ENCODE assay signal across 2 cellular contexts in the genomic region with DNA sequence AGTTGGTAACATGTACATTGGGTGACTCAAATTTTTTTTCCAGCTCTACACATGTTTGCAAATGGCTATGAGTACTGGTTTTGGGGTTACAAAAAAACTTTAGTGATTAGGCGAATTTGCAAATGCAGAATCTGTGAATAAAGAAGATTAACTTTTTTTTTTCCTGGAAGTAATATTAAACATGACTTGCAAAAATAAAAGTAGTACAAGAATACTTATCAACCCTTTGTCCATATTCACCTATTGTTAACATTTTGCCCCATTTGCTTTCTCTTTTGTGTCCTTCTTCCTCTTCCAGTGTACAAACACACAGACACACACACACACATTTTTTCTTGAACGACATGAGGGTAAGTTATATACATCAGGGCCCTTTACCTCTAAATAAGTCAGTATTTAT.
TF ChIP-seq lines count a peak whose summit lies in the region.

No MANE protein-coding gene starts in this region.

TF ChIP-seq in HepG2, 621 proteins besides CTCF, POLR2A, EP300 and RAD21:
- TF ChIP-seq ZBTB1 (CRISPR knock-in tag; IDR thresholded peaks at IDR 0.05; ENCODE audit: borderline replicate concordance), result no peak
- TF ChIP-seq NFE2L2 (IDR thresholded peaks at IDR 0.05; ENCODE audit: low read length), result peak; percentile 64; the same call in 1 of the 2 replicates
TF ChIP-seq in HepG2: peak in this region for 1.

TF ChIP-seq in K562, 482 proteins besides CTCF, POLR2A, EP300 and RAD21:
- TF ChIP-seq MAFG (tag; conservative IDR thresholded peaks at IDR 0.05) (0 out of 2 replicates have a peak, but pooled peaks have one; percentile 37), ELF1 (tag; IDR thresholded peaks at IDR 0.05) (no peak), SMAD3 (CRISPR knock-in tag; conservative IDR thresholded peaks at IDR 0.05) (no peak), ZNF384 (IDR thresholded peaks at IDR 0.05; ENCODE audit: low read depth, low read length) (no peak), PHF8 (IDR thresholded peaks at IDR 0.05; ENCODE audit: borderline replicate concordance, low read length) (no peak)
- TF ChIP-seq, protein P1, sequence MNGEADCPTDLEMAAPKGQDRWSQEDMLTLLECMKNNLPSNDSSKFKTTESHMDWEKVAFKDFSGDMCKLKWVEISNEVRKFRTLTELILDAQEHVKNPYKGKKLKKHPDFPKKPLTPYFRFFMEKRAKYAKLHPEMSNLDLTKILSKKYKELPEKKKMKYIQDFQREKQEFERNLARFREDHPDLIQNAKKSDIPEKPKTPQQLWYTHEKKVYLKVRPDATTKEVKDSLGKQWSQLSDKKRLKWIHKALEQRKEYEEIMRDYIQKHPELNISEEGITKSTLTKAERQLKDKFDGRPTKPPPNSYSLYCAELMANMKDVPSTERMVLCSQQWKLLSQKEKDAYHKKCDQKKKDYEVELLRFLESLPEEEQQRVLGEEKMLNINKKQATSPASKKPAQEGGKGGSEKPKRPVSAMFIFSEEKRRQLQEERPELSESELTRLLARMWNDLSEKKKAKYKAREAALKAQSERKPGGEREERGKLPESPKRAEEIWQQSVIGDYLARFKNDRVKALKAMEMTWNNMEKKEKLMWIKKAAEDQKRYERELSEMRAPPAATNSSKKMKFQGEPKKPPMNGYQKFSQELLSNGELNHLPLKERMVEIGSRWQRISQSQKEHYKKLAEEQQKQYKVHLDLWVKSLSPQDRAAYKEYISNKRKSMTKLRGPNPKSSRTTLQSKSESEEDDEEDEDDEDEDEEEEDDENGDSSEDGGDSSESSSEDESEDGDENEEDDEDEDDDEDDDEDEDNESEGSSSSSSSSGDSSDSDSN (IDR thresholded peaks at IDR 0.05; ENCODE audit: borderline replicate concordance in 1 of 2, low read depth in 2 of 2, low read length in 2 of 2), result no peak
- TF ChIP-seq, protein P2, sequence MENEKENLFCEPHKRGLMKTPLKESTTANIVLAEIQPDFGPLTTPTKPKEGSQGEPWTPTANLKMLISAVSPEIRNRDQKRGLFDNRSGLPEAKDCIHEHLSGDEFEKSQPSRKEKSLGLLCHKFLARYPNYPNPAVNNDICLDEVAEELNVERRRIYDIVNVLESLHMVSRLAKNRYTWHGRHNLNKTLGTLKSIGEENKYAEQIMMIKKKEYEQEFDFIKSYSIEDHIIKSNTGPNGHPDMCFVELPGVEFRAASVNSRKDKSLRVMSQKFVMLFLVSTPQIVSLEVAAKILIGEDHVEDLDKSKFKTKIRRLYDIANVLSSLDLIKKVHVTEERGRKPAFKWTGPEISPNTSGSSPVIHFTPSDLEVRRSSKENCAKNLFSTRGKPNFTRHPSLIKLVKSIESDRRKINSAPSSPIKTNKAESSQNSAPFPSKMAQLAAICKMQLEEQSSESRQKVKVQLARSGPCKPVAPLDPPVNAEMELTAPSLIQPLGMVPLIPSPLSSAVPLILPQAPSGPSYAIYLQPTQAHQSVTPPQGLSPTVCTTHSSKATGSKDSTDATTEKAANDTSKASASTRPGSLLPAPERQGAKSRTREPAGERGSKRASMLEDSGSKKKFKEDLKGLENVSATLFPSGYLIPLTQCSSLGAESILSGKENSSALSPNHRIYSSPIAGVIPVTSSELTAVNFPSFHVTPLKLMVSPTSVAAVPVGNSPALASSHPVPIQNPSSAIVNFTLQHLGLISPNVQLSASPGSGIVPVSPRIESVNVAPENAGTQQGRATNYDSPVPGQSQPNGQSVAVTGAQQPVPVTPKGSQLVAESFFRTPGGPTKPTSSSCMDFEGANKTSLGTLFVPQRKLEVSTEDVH (IDR thresholded peaks at IDR 0.05; ENCODE audit: low read depth, partially characterized antibody), result no peak
TF ChIP-seq in K562: peak in this region for 1.
